ENCODE assay signal across 8 cellular contexts in the genomic region with DNA sequence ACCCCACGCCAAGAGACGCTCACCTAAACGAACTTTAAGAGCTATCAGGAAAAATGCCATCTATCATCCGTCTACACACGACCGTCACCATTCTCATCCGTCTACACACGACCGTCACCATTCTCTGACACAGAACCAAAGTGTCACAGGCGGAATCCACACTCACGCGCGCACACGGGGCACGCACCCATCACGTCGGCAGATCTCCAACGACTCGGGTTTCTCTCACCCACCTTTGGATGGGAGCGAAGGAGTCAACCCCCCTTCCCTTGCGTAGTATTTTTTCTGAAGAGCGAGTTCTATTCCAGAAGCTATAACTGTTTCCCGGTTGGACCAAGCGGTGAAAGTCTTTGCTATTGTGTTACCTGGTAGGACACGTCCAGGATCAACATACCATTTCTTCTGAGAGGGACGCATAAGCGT. TPM values are rescaled to one million over a fixed set of nuclear protein-coding genes. Genes with fewer than 3 reads are reported as not detected.
DNase-seq lines count a peak whose midpoint lies in the region; ATAC-seq and TF ChIP-seq lines count a peak whose summit lies in the region.

No MANE protein-coding gene starts in this region.

- CTCF ChIA-PET in PC-3 (lab: Charles Lee): interaction anchor here (0.5 to 2.6 kb wide), 5 partner anchors 146 to 263 kb away, joined by 3 to 11 read pairs (median 5); no protein-coding TSS in a partner anchor

- intact Hi-C loops in PC-3 (cut with micrococcal nuclease): loop anchor here (2.0 to 5.0 kb wide), 4 partner anchors 22 to 366 kb away; no protein-coding TSS in a partner anchor
- intact Hi-C loops in colonic mucosa (cut with DNase I): loop anchor here (10.0 kb wide), 1 partner anchor 264 kb away; no protein-coding TSS in a partner anchor

- H3K9me3 Mint-ChIP-seq in naive thymus-derived CD8-positive, alpha-beta T cell: no peaks in the 10 kb centered on the region

- H3K27me3 Mint-ChIP-seq in naive thymus-derived CD8-positive, alpha-beta T cell: no peaks in the 10 kb centered on the region

- no peaks in the 10 kb centered on the region for H4K20me1 ChIP-seq in PC-3 (ENCODE audit: low read length)

- ATAC-seq in PC-3 (no peak; the same call in 1 of the 2 replicates), GM19455 (IDR thresholded peaks at IDR 0.05; ENCODE audit: unreplicated experiment) (no peak), HG03565 (IDR thresholded peaks at IDR 0.05; ENCODE audit: unreplicated experiment) (no peak)
- no peak for ATAC-seq in naive thymus-derived CD8-positive, alpha-beta T cell

- H3K36me3 Mint-ChIP-seq in naive thymus-derived CD8-positive, alpha-beta T cell: peaks cover 0 to 19% (median 17%) of the 10 kb centered on the region in 3 donors

- TF ChIP-seq CTCF in PC-3 (conservative IDR thresholded peaks at IDR 0.05; ENCODE audit: low read depth, low read length) (no peak), colonic mucosa (IDR thresholded peaks at IDR 0.05) (no peak)

- no TSS peak for BruUV-seq in PC-3 (replicated peaks; lab: Mats Ljungman, UMichigan)

- no peaks in the 10 kb centered on the region for H3F3A ChIP-seq in PC-3 (ENCODE audit: low read length, unreplicated experiment)

- H3K4me1 ChIP-seq in PC-3 (ENCODE audit: insufficient read depth, low read length): peaks cover 15% of the 10 kb centered on the region
- H3K4me1 ChIP-seq in colonic mucosa: peaks cover 4% of the 10 kb centered on the region

- H3K27me3 ChIP-seq in PC-3 (ENCODE audit: low read length) (no peaks in the 10 kb centered on the region), colonic mucosa (no peaks in the 10 kb centered on the region)

- peak overlapping the region; percentile 96 for H3K4me3 ChIP-seq in GM08714 (ENCODE audit: low read length)
- H3K4me3 ChIP-seq in PC-3 (ENCODE audit: low read length): peak overlapping the region; percentile 89
- H3K4me3 ChIP-seq in colonic mucosa: peak overlapping the region; percentile 65

- H3K9me3 ChIP-seq in PC-3 (ENCODE audit: low read length) (no peaks in the 10 kb centered on the region), colonic mucosa (no peaks in the 10 kb centered on the region)

- H3K9me2 ChIP-seq in PC-3 (replicated peaks; ENCODE audit: low read length): no peaks in the 10 kb centered on the region

- H3K27ac ChIP-seq in PC-3 (ENCODE audit: low read length) (no peak overlapping the region), colonic mucosa (peak overlapping the region; percentile 77)

- no peak overlapping the region for H3K4me3 Mint-ChIP-seq in naive thymus-derived CD8-positive, alpha-beta T cell

- peak overlapping the region; percentile 91 for H2AFZ ChIP-seq in PC-3 (ENCODE audit: low read length)

- H3K9ac ChIP-seq in PC-3 (ENCODE audit: low read length) (peak overlapping the region; percentile 61), colonic mucosa (ENCODE audit: low read depth in 2 of 2, low read length in 2 of 2) (peak overlapping the region; percentile 13 to 89)

- H3K4me1 Mint-ChIP-seq in naive thymus-derived CD8-positive, alpha-beta T cell: peaks cover 10 to 36% (median 26%) of the 10 kb centered on the region in 4 donors

- no peaks in the 10 kb centered on the region for H3K36me3 ChIP-seq in PC-3 (ENCODE audit: low read depth, low read length)
- no peaks in the 10 kb centered on the region for H3K36me3 ChIP-seq in colonic mucosa

- peak overlapping the region; percentile 83 for H3K4me2 ChIP-seq in PC-3 (ENCODE audit: low read length)

- POLR2A ChIA-PET in PC-3 (lab: Charles Lee; ENCODE audit: unreplicated experiment): interaction anchor here (0.6 kb wide), 1 partner anchor 128 kb away, joined by 3 read pairs; no protein-coding TSS in a partner anchor
- POLR2A ChIA-PET in naive thymus-derived CD8-positive, alpha-beta T cell (lab: Charles Lee): interaction anchor here (0.9 to 4.4 kb wide), 10 partner anchors 11 to 972 kb away, joined by 4 to 35 read pairs (median 8); partner anchors contain the start of genes AIDA and BROX

- peak; percentile 14 for DNase-seq in PC-3
- no peak for DNase-seq in colonic mucosa
- DNase-seq in naive thymus-derived CD8-positive, alpha-beta T cell: peak in 7 of 10 donors; percentile 6 to 39 (median 28)
- DNase-seq in cerebellar nuclear complex (lab: John Stamatoyannopoulos, UW): no peak
- DNase-seq in NCI-H2227 (lab: John Stamatoyannopoulos, UW; ENCODE audit: unreplicated experiment): no peak

- H3K79me2 ChIP-seq in PC-3 (ENCODE audit: low read length): 0 out of 2 replicates have a peak, but pooled peaks cover 5% of the 10 kb centered on the region

- H3K27ac Mint-ChIP-seq in naive thymus-derived CD8-positive, alpha-beta T cell: no peak overlapping the region

RNA-seq across cellular contexts. Expression of gene DUSP10, which starts 0.9 kb away (rescaled TPM):
- total RNA-seq in PC-3 (2014; rRNA removed) (5.1 and 6.2 TPM in 2 replicates), colonic mucosa (1 to 10 TPM; 2.8 to 8.1 TPM)
- 1 to 10 TPM; 2.7 to 4.2 TPM for total RNA-seq in naive thymus-derived CD8-positive, alpha-beta T cell
- 1 to 10 TPM; 1.4 to 4.4 (median 2.5) TPM for polyA plus RNA-seq in naive thymus-derived CD8-positive, alpha-beta T cell

Comparison
In these comparisons a context has a peak if more than half of its experiments do, and no peak if none do; other contexts are left out.
1. DNase-seq: peak in PC-3 (single experiment) and naive thymus-derived CD8-positive, alpha-beta T cell (7 of 10); none in colonic mucosa (single experiment), cerebellar nuclear complex (0 of 2) and NCI-H2227 (single experiment).
2. Peak in every context shown above with its lines, with median percentiles within 50 percentile points of each other: H3K4me3 ChIP-seq.